Comparison of ENCODE assay signal across 3 cellular contexts in genomic region chr5:139345442-139345841, GRCh38. TPM values are rescaled to one million over a fixed set of nuclear protein-coding genes. Genes with fewer than 3 reads are reported as not detected.
"Had no signal": no experiment of that assay in that cellular context is flagged by ENCODE, and none has a peak within 500 bp of the region (broad histone marks: within the 10 kb centered on the region; RNA-seq: fewer than 3 reads in every experiment).

No MANE protein-coding gene starts in this region.

RNA-seq across cellular contexts. Expression of gene SLC23A1, which starts 37.7 kb away (rescaled TPM):
- total RNA-seq: activated naive CD8-positive, alpha-beta T cell treated with anti-CD3 and anti-CD28 coated beads for 36 hours; cardiac septum; Right ventricle myocardium inferior had no signal
